1 cellular context compared by ENCODE assay signal in genomic region chr19:2782936-2783780, GRCh38.
TF ChIP-seq lines count a peak whose summit lies in the region.

Gene SGTA (minus strand): TSS chr19:2783273. CDS start chr19:2769068, 14,205 bp downstream.

TF ChIP-seq in HepG2, 621 proteins besides CTCF, POLR2A, EP300 and RAD21 (continued from another document and continues in another):
- TF ChIP-seq THAP7 (CRISPR knock-in tag; IDR thresholded peaks at IDR 0.05) (peak; percentile 94; the same call in 1 of the 2 replicates), ATF7-NPFF (CRISPR knock-in tag; IDR thresholded peaks at IDR 0.05; ENCODE audit: low read depth) (peak; percentile 95), RFX5 (IDR thresholded peaks at IDR 0.05; ENCODE audit: low read depth, low read length) (peak; percentile 66; the same call in 1 of the 2 replicates), SNAPC4 (CRISPR knock-in tag; IDR thresholded peaks at IDR 0.05) (no peak), ZNF773 (CRISPR knock-in tag; IDR thresholded peaks at IDR 0.05; ENCODE audit: borderline replicate concordance) (peak; percentile 93; the same call in 1 of the 2 replicates), MIXL1 (CRISPR knock-in tag; IDR thresholded peaks at IDR 0.05) (peak; percentile 68; the same call in 1 of the 2 replicates), ZNF253 (CRISPR knock-in tag; IDR thresholded peaks at IDR 0.05; ENCODE audit: borderline replicate concordance) (peak; percentile 96), ZMYM4 (CRISPR knock-in tag; IDR thresholded peaks at IDR 0.05) (peak; percentile 88), NCOR1 (IDR thresholded peaks at IDR 0.05; ENCODE audit: borderline replicate concordance, low read length) (peak; percentile 31; the same call in 1 of the 2 replicates), ZNF646 (CRISPR knock-in tag; IDR thresholded peaks at IDR 0.05) (no peak), TBX2 (CRISPR knock-in tag; IDR thresholded peaks at IDR 0.05; ENCODE audit: borderline replicate concordance) (peak; percentile 88), ZNF280B (CRISPR knock-in tag; IDR thresholded peaks at IDR 0.05; ENCODE audit: borderline replicate concordance) (peak; percentile 98), ISX (CRISPR knock-in tag; conservative IDR thresholded peaks at IDR 0.05) (peak; percentile 91; the same call in 1 of the 2 replicates), MXD4 (CRISPR knock-in tag; IDR thresholded peaks at IDR 0.05) (peak; percentile 100), ATAD3A (CRISPR knock-in tag; IDR thresholded peaks at IDR 0.05) (no peak), ZBTB40 (IDR thresholded peaks at IDR 0.05) (peak; percentile 67), ZBTB40 (CRISPR knock-in tag; IDR thresholded peaks at IDR 0.05) (peak; percentile 95), CCDC6 (CRISPR knock-in tag; IDR thresholded peaks at IDR 0.05) (peak; percentile 98), MBD4 (IDR thresholded peaks at IDR 0.05; ENCODE audit: borderline replicate concordance, low read length) (no peak), ZNF766 (CRISPR knock-in tag; IDR thresholded peaks at IDR 0.05; ENCODE audit: borderline replicate concordance) (peak; percentile 99), KMT2B (CRISPR knock-in tag; IDR thresholded peaks at IDR 0.05) (peak; percentile 89), ZEB1 (IDR thresholded peaks at IDR 0.05; ENCODE audit: insufficient replicate concordance, low read depth) (no peak), HOXA9 (CRISPR knock-in tag; IDR thresholded peaks at IDR 0.05; ENCODE audit: borderline replicate concordance) (peak; percentile 96; the same call in 1 of the 2 replicates), TOPORS (CRISPR knock-in tag; IDR thresholded peaks at IDR 0.05) (peak; percentile 60; the same call in 1 of the 2 replicates), JUNB (CRISPR knock-in tag; IDR thresholded peaks at IDR 0.05; ENCODE audit: borderline replicate concordance) (peak; percentile 22; the same call in 1 of the 2 replicates), THAP11 (CRISPR knock-in tag; IDR thresholded peaks at IDR 0.05) (peak; percentile 95), GABPB1 (CRISPR knock-in tag; IDR thresholded peaks at IDR 0.05) (peak; percentile 98), TRAFD1 (CRISPR knock-in tag; IDR thresholded peaks at IDR 0.05; ENCODE audit: borderline replicate concordance) (no peak)
